Comparison of ENCODE assay signal across 8 cellular contexts in genomic region chr2:74181739-74182138, GRCh38. TPM values are rescaled to one million over a fixed set of nuclear protein-coding genes. Genes with fewer than 3 reads are reported as not detected.
A peak's percentile ranks its signal among the peaks of the same experiment; 100 is the strongest.
DNase-seq lines count a peak whose midpoint lies in the region; ATAC-seq and TF ChIP-seq lines count a peak whose summit lies in the region.

No MANE protein-coding gene starts in this region.

- DNase-seq in GM12865 (ENCODE audit: low read depth) (peak; percentile 94), NCI-H446 (lab: John Stamatoyannopoulos, UW) (peak; percentile 65 to 92), fibroblast of lung (ENCODE audit: low read depth in 2 of 2) (no peak), NCI-H128 (lab: John Stamatoyannopoulos, UW; ENCODE audit: unreplicated experiment) (no peak)
- DNase-seq in stimulated activated naive CD8-positive, alpha-beta T cell treated with anti-CD3 and anti-CD28 coated beads, Interleukin-15, amount 100 ng/mL, for 72 hours = no peak
- no peak for DNase-seq in stimulated activated CD4-positive, alpha-beta T cell treated with anti-CD3 and anti-CD28 coated beads, Interleukin-4, amount 100 ng/mL, for 24 hours

- peak overlapping the region in 1 of 2 donors; percentile 40 for H3K27ac Mint-ChIP-seq in stimulated activated naive CD8-positive, alpha-beta T cell treated with anti-CD3 and anti-CD28 coated beads, Interleukin-15, amount 100 ng/mL, for 72 hours

- H3K36me3 ChIP-seq in HEK293 (ENCODE audit: control insufficient read depth in 2 of 2, insufficient read depth in 1 of 2, low read length in 2 of 2) (peaks cover 2 to 4% of the 10 kb centered on the region in 2 experiments; a peak in 2 of 3 replicates), fibroblast of lung (ENCODE audit: control insufficient read depth, insufficient read depth, low read length) (no peaks in the 10 kb centered on the region)

- H3K9me3 ChIP-seq in HEK293 (ENCODE audit: control insufficient read depth, insufficient read depth, low read depth, low read length) (no peaks in the 10 kb centered on the region), fibroblast of lung (ENCODE audit: control insufficient read depth, insufficient read depth, low read depth, low read length) (no peaks in the 10 kb centered on the region)

- no peak overlapping the region for H3K4me2 ChIP-seq in fibroblast of lung (ENCODE audit: extremely low read depth, insufficient read depth, low read length)

- H3K9ac ChIP-seq in fibroblast of lung (ENCODE audit: insufficient read depth, low read length) = no peak overlapping the region

- POLR2A ChIA-PET in HEK293 (lab: Yijun Ruan, JAX) = interaction anchor here (0.7 to 1.1 kb wide), 2 partner anchors 16 kb away, joined by 3 to 4 read pairs; partner anchors contain the start of gene MTHFD2

- no peaks in the 10 kb centered on the region for H3K27me3 Mint-ChIP-seq in stimulated activated naive CD8-positive, alpha-beta T cell treated with anti-CD3 and anti-CD28 coated beads, Interleukin-15, amount 100 ng/mL, for 72 hours

- peaks cover 3% of the 10 kb centered on the region for H3K27me3 ChIP-seq in fibroblast of lung (ENCODE audit: control insufficient read depth, insufficient read depth, low read length)

- no peak overlapping the region for H3K27ac ChIP-seq in HEK293 (ENCODE audit: extremely low read depth, low read depth, low read length)
- H3K27ac ChIP-seq in fibroblast of lung (ENCODE audit: insufficient read depth, low read length) = no peak overlapping the region

- H2AFZ ChIP-seq in fibroblast of lung (ENCODE audit: low read length) = peak overlapping the region; percentile 51

- H3K4me1 ChIP-seq in HEK293 (ENCODE audit: control insufficient read depth, insufficient read depth, low read length) (no peaks in the 10 kb centered on the region), fibroblast of lung (ENCODE audit: control insufficient read depth, extremely low read depth, insufficient read depth, low read length) (no peaks in the 10 kb centered on the region)

- ATAC-seq in stimulated activated naive CD8-positive, alpha-beta T cell treated with anti-CD3 and anti-CD28 coated beads, Interleukin-15, amount 100 ng/mL, for 72 hours = no peak
- no peak for ATAC-seq in HG03135 (IDR thresholded peaks at IDR 0.05; ENCODE audit: unreplicated experiment)

- peaks cover 16% of the 10 kb centered on the region for H3K79me2 ChIP-seq in fibroblast of lung (ENCODE audit: control insufficient read depth, insufficient read depth, low read length)

- CTCF ChIA-PET in HEK293 (lab: Yijun Ruan, JAX) = interaction anchor here (1.4 to 1.6 kb wide), 2 partner anchors 10 to 31 kb away, joined by 5 to 6 read pairs; no protein-coding TSS in a partner anchor

- no peak for TF ChIP-seq CTCF in GM12865 (IDR thresholded peaks at IDR 0.05; ENCODE audit: insufficient read depth, low read depth, low read length, missing control alignments)
- TF ChIP-seq CTCF in HEK293 (tag by site-specific recombination; IDR thresholded peaks at IDR 0.05) = no peak
- no peak for TF ChIP-seq CTCF in fibroblast of lung (conservative IDR thresholded peaks at IDR 0.05 in 1 of 2, IDR thresholded peaks at IDR 0.05 in 1 of 2; ENCODE audit: low read depth in 1 of 2, low read length in 2 of 2)

- H3K9me3 Mint-ChIP-seq in stimulated activated naive CD8-positive, alpha-beta T cell treated with anti-CD3 and anti-CD28 coated beads, Interleukin-15, amount 100 ng/mL, for 72 hours = no peaks in the 10 kb centered on the region

- no peaks in the 10 kb centered on the region for H4K20me1 ChIP-seq in fibroblast of lung (ENCODE audit: control insufficient read depth, extremely low read depth, insufficient read depth, low read length)

- peak overlapping the region; percentile 38 for H3K4me3 ChIP-seq in GM12865 (ENCODE audit: low read depth, low read length)
- H3K4me3 ChIP-seq in HEK293 (ENCODE audit: low read depth, low read length) = no peak overlapping the region
- no peak overlapping the region for H3K4me3 ChIP-seq in fibroblast of lung (replicated peaks in 1 of 4; ENCODE audit: control extremely low read depth in 1 of 4, insufficient read depth in 1 of 4, low read depth in 3 of 4, low read length in 4 of 4)

- H3K4me3 Mint-ChIP-seq in stimulated activated naive CD8-positive, alpha-beta T cell treated with anti-CD3 and anti-CD28 coated beads, Interleukin-15, amount 100 ng/mL, for 72 hours = peak overlapping the region; percentile 39 to 67

- peaks cover 35% of the 10 kb centered on the region for H3K4me1 Mint-ChIP-seq in stimulated activated naive CD8-positive, alpha-beta T cell treated with anti-CD3 and anti-CD28 coated beads, Interleukin-15, amount 100 ng/mL, for 72 hours

TF ChIP-seq in HEK293, 187 proteins besides CTCF, POLR2A, EP300 and RAD21:
- TF ChIP-seq ZBTB17 (tag by site-specific recombination; IDR thresholded peaks at IDR 0.05) = peak; percentile 47; the same call in 1 of the 2 replicates
- no peak for TF ChIP-seq ZNF596 (tag by site-specific recombination; IDR thresholded peaks at IDR 0.05)
- TF ChIP-seq ZFHX2 (tag by site-specific recombination; conservative IDR thresholded peaks at IDR 0.05) = 0 out of 2 replicates have a peak, but pooled peaks have one; percentile 14

RNA-seq across cellular contexts. Expression of gene MOB1A, which starts 3.1 kb away (rescaled TPM):
- 80.9 and 87.4 TPM in 2 replicates for total RNA-seq in fibroblast of lung
- 61.6 and 80.3 TPM in 2 replicates for polyA plus RNA-seq in fibroblast of lung
- polyA plus RNA-seq in fibroblast of lung (2012) = 41.3 and 47.4 TPM in 2 replicates
- polyA minus RNA-seq in fibroblast of lung (ENCODE audit: low replicate concordance) = 14.6 and 19.2 TPM in 2 replicates

RNA-seq across cellular contexts. Expression of gene MTHFD2, which starts 16.7 kb away (rescaled TPM):
- total RNA-seq in fibroblast of lung = 325 and 334 TPM in 2 replicates
- polyA plus RNA-seq in fibroblast of lung = 72.2 and 95.4 TPM in 2 replicates
- 62.4 and 69.5 TPM in 2 replicates for polyA plus RNA-seq in fibroblast of lung (2012)
- polyA minus RNA-seq in fibroblast of lung (ENCODE audit: low replicate concordance) = 24.5 and 25.9 TPM in 2 replicates

RNA-seq across cellular contexts. Expression of gene BOLA3, which starts 34.0 kb away (rescaled TPM):
- total RNA-seq in fibroblast of lung = 19.5 and 28.2 TPM in 2 replicates
- polyA plus RNA-seq in fibroblast of lung = 48.8 and 55.7 TPM in 2 replicates
- 59.4 and 81.0 TPM in 2 replicates for polyA plus RNA-seq in fibroblast of lung (2012)
- 0.78 and 3.8 TPM in 2 replicates for polyA minus RNA-seq in fibroblast of lung (ENCODE audit: low replicate concordance)

Comparison
In these comparisons a context has a peak if more than half of its experiments do, and no peak if none do; other contexts are left out.
1. DNase-seq: peak in GM12865 (single experiment) and NCI-H446 (2 of 2); none in fibroblast of lung (0 of 2), stimulated activated naive CD8-positive, alpha-beta T cell treated with anti-CD3 and anti-CD28 coated beads, Interleukin-15, amount 100 ng/mL, for 72 hours (0 of 2), stimulated activated CD4-positive, alpha-beta T cell treated with anti-CD3 and anti-CD28 coated beads, Interleukin-4, amount 100 ng/mL, for 24 hours (single experiment) and NCI-H128 (single experiment).